ENCODE assay signal across 8 cellular contexts in the genomic region with DNA sequence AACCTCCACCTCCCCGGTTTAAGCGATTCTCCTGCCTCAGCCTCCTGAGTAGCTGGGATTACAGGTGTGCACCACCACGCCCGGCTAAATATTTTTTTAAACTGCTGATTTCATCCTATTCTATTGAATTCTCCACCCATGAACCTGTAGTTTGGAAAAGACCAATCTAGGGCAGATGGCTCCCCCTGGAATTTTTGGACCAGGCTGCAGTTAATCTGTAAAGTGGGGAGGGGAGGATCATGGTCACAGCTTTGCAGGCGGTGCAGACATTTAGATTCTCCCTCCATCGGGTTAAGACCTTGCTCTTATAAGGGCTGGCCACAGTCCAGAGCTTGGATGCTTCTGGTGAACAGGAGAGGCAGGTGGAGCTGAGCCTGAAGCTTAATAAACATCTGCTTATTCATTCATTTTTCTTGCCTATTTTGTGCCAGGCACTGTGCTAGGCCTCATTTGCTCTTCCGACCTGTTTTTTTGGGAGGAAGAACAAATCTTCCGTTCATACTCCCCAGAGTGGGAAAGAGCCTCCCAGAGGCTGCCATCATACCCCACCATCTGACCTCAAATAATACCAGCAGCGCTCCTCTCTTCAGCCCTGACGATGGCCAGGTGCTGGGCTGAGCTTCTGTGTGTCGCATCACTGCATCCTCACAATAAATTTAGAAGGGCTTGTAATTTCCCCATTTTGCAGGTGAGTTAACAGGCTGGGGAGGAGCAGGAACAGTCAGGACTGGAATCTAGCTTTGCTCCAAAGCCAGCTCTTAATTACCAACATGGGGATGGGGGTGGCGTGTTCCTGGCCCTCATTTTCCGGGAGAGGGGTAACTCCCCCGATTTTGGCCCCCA. TPM values are rescaled to one million over a fixed set of nuclear protein-coding genes. Genes with fewer than 3 reads are reported as not detected.
A peak's percentile ranks its signal among the peaks of the same experiment; 100 is the strongest.
DNase-seq lines count a peak whose midpoint lies in the region; TF ChIP-seq lines count a peak whose summit lies in the region.

No MANE protein-coding gene starts in this region.

- H3K4me3 ChIP-seq in AG10803 (ENCODE audit: low read length) (peak overlapping the region; percentile 76), HAP-1 (peak overlapping the region; percentile 96), astrocyte of the spinal cord (ENCODE audit: low read depth, low read length) (peak overlapping the region; percentile 71), mononuclear cell (ENCODE audit: low read length) (peak overlapping the region; percentile 52)

- peaks cover 25% of the 10 kb centered on the region for H3K36me3 ChIP-seq in HAP-1 (replicated peaks)

- no peak for DNase-seq in AG10803 (ENCODE audit: low read depth)
- no peak for DNase-seq in HAP-1 (ENCODE audit: low spot score in 2 of 2)
- no peak for DNase-seq in astrocyte of the spinal cord (ENCODE audit: low read depth, low spot score)
- no peak for DNase-seq in NOMO-1 treated with dmso at 0.1 percent for 144 hours (lab: John Stamatoyannopoulos, UW; ENCODE audit: unreplicated experiment)
- DNase-seq in stimulated activated naive CD4-positive, alpha-beta T cell treated with Interleukin-2 at 50 U/mL for 16 hours (lab: John Stamatoyannopoulos, UW), result no peak
- DNase-seq in T-helper 9 cell, result no peak
- no peak for DNase-seq in stimulated activated naive CD4-positive, alpha-beta T cell (lab: John Stamatoyannopoulos, UW)

- H3K9me3 ChIP-seq in HAP-1 (no peaks in the 10 kb centered on the region), mononuclear cell (ENCODE audit: low read depth, low read length) (no peaks in the 10 kb centered on the region)

- peaks cover 15% of the 10 kb centered on the region for H3K4me1 ChIP-seq in HAP-1
- H3K4me1 ChIP-seq in mononuclear cell (ENCODE audit: insufficient read depth, low read length), result peaks cover 51% of the 10 kb centered on the region

- in situ Hi-C loops in HAP-1 (cut with MboI; ENCODE audit: low sequenced_read_pairs) (no loop called here), astrocyte of the spinal cord (cut with HindIII; ENCODE audit: low sequenced_read_pairs) (no loop called here)

- H3K27me3 ChIP-seq in HAP-1 (ENCODE audit: low read depth) (no peaks in the 10 kb centered on the region), mononuclear cell (ENCODE audit: insufficient read depth, low read length) (no peaks in the 10 kb centered on the region)

- TF ChIP-seq CTCF in AG10803 (conservative IDR thresholded peaks at IDR 0.05; ENCODE audit: low read length) (no peak), astrocyte of the spinal cord (IDR thresholded peaks at IDR 0.05; ENCODE audit: low read depth, low read length) (no peak)

RNA-seq across cellular contexts. Expression of a gene that starts 0.9 kb away (rescaled TPM):
- 1.9 TPM for total RNA-seq in mononuclear cell

RNA-seq across cellular contexts. Expression of a gene that starts 3.7 kb away (rescaled TPM):
- 19.0 TPM for total RNA-seq in mononuclear cell

RNA-seq across cellular contexts. Expression of a gene that starts 6.3 kb away (rescaled TPM):
- 14.4 TPM for total RNA-seq in mononuclear cell

RNA-seq across cellular contexts. Expression of a gene that starts 7.7 kb away (rescaled TPM):
- total RNA-seq in mononuclear cell, result 55.6 TPM

RNA-seq across cellular contexts. Expression of a gene that starts 22.7 kb away (rescaled TPM):
- total RNA-seq in mononuclear cell, result 6.3 TPM
